Comparison of ENCODE assay signal across 8 cellular contexts in the genomic region with DNA sequence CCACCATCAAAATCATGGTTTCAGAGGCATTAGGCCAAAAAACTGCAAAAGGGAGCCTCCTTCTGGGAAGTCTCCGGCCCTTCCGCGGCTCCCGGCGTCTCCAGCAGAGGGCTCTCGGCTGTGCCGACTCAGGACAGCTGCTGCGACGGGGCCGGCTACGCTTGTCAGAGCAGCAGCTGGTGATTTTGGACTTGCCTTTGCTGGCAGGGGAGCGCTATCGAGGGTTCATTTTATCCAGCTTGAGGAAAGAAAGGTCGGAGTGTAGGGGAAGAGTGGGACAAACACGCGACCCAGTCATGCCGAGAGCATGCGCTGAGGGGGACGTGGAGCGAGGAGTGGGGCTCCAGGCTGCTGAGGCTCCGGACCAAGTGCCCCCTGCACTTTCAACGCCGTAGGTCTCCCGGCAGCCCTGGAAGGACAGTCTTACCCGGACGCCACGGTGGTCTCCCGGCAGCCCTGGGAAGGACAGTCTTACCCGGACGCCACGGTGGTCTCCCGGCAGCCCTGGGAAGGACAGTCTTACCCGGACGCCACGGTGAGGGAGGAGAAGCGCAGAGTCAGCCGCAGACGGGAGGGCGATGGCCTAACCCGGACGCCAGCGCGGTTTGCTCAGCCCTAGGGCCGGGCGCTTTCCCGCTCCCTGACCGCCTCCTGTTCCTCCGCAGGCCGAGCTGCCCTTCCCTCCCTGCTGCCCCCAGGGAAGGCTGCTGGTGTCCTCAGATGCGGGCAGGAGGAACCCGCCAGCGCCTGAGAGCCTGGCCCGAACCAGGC. TPM values are rescaled to one million over a fixed set of nuclear protein-coding genes. Genes with fewer than 3 reads are reported as not detected.
DNase-seq lines count a peak whose midpoint lies in the region; ATAC-seq and TF ChIP-seq lines count a peak whose summit lies in the region.

No MANE protein-coding gene starts in this region.

- peak overlapping the region; percentile 88 for H2AFZ ChIP-seq in osteoblast (ENCODE audit: low read length)

- peak overlapping the region; percentile 93 for H3K4me2 ChIP-seq in osteoblast (ENCODE audit: insufficient read depth, low read length)

- CTCF ChIA-PET in AG04449 (lab: Yijun Ruan, JAX): interaction anchor here (0.7 to 17.5 kb wide), 31 partner anchors 11 to 229 kb away, joined by 3 to 519 read pairs (median 5); partner anchors contain the start of gene DDX18

- DNase-seq in AG04449 (ENCODE audit: low read depth, low spot score) (peak; percentile 29), RPMI8226 (peak; percentile 23), glutamatergic neuron (peak; percentile 93), osteoblast (ENCODE audit: insufficient read length, low spot score, missing footprints) (peak; percentile 95), transverse colon (peak; percentile 72)
- peak in 1 of 2 donors; percentile 63 for DNase-seq in activated naive CD4-positive, alpha-beta T cell treated with anti-CD3 and anti-CD28 coated beads, Interleukin-2, amount 50 U/mL, for 72 hours (ENCODE audit: low spot score in 2 of 2)

- peak overlapping the region; percentile 93 for H3K4me3 Mint-ChIP-seq in glutamatergic neuron (ENCODE audit: unreplicated experiment)

- in situ Hi-C loops in transverse colon (cut with MboI; ENCODE audit: low pct_ligation_motif_present in 1 of 4, low pct_unique_long_range_greater_than_20kb in 1 of 4, low sequenced_read_pairs in 3 of 4): loop anchor here in 1 of 4 donors (5.0 kb wide), 1 partner anchor 166 kb away; no protein-coding TSS in a partner anchor

- H3K79me2 ChIP-seq in osteoblast (ENCODE audit: insufficient read depth, low read length): no peaks in the 10 kb centered on the region

- no peaks in the 10 kb centered on the region for H3K36me3 ChIP-seq in osteoblast (ENCODE audit: insufficient read depth, low read length)
- peaks cover 0 to 5% (median 0%) of the 10 kb centered on the region in 4 donors for H3K36me3 ChIP-seq in transverse colon

- no peaks in the 10 kb centered on the region for H3K27me3 ChIP-seq in osteoblast (ENCODE audit: insufficient read depth, low read length)
- no peaks in the 10 kb centered on the region for H3K27me3 ChIP-seq in transverse colon

- peak overlapping the region; percentile 55 for H3K4me3 ChIP-seq in AG04449 (ENCODE audit: low read depth, low read length)
- H3K4me3 ChIP-seq in osteoblast (ENCODE audit: insufficient read depth, low read length): peak overlapping the region; percentile 72
- peak overlapping the region; percentile 23 to 52 (median 35) for H3K4me3 ChIP-seq in transverse colon

- peaks cover 5% of the 10 kb centered on the region for H4K20me1 ChIP-seq in osteoblast (ENCODE audit: insufficient read depth, low read length)

- H3K9me3 Mint-ChIP-seq in activated naive CD4-positive, alpha-beta T cell treated with anti-CD3 and anti-CD28 coated beads, Interleukin-2, amount 50 U/mL, for 72 hours: no peaks in the 10 kb centered on the region
- peaks cover 2% of the 10 kb centered on the region for H3K9me3 Mint-ChIP-seq in glutamatergic neuron (ENCODE audit: unreplicated experiment)

- H3K27ac ChIP-seq in osteoblast (ENCODE audit: low read depth, low read length) (no peak overlapping the region), transverse colon (peak overlapping the region; percentile 1 to 72 (median 34))

- peak; percentile 52 for ATAC-seq in GM18870 (IDR thresholded peaks at IDR 0.05; ENCODE audit: unreplicated experiment)
- ATAC-seq in HG03139 (IDR thresholded peaks at IDR 0.05; ENCODE audit: unreplicated experiment): peak; percentile 90
- peak; percentile 76 to 82 for ATAC-seq in activated naive CD4-positive, alpha-beta T cell treated with anti-CD3 and anti-CD28 coated beads, Interleukin-2, amount 50 U/mL, for 72 hours

- peaks cover 4 to 26% of the 10 kb centered on the region in 2 donors for H3K36me3 Mint-ChIP-seq in activated naive CD4-positive, alpha-beta T cell treated with anti-CD3 and anti-CD28 coated beads, Interleukin-2, amount 50 U/mL, for 72 hours
- no peaks in the 10 kb centered on the region for H3K36me3 Mint-ChIP-seq in glutamatergic neuron (ENCODE audit: unreplicated experiment)

- H3K9me3 ChIP-seq in osteoblast (ENCODE audit: low read depth, low read length): no peaks in the 10 kb centered on the region
- H3K9me3 ChIP-seq in transverse colon: no peaks in the 10 kb centered on the region

- no peak for TF ChIP-seq POLR2A in transverse colon (IDR thresholded peaks at IDR 0.05)

- H3K4me1 ChIP-seq in osteoblast (ENCODE audit: insufficient read depth, low read length) (peaks cover 4% of the 10 kb centered on the region), transverse colon (peaks cover 0 to 9% (median 3%) of the 10 kb centered on the region in 4 donors)

- intact Hi-C loops in transverse colon (cut with DNase I; ENCODE audit: low total_unique reads): loop anchor here (10.0 kb wide), 1 partner anchor 169 kb away; no protein-coding TSS in a partner anchor

- POLR2A ChIA-PET in AG04449 (lab: Yijun Ruan, JAX): interaction anchor here (0.7 to 0.9 kb wide), 3 partner anchors 19 to 167 kb away, joined by 3 to 4 read pairs (median 3); no protein-coding TSS in a partner anchor

- peak overlapping the region in 1 of 2 donors; percentile 37 for H3K27ac Mint-ChIP-seq in activated naive CD4-positive, alpha-beta T cell treated with anti-CD3 and anti-CD28 coated beads, Interleukin-2, amount 50 U/mL, for 72 hours
- H3K27ac Mint-ChIP-seq in glutamatergic neuron (ENCODE audit: unreplicated experiment): peak overlapping the region; percentile 92

- peaks cover 2% of the 10 kb centered on the region for H3K4me1 Mint-ChIP-seq in glutamatergic neuron (ENCODE audit: low read depth, unreplicated experiment)

- TF ChIP-seq EP300 in transverse colon (IDR thresholded peaks at IDR 0.05; ENCODE audit: low read depth): no peak

- 22% methylated on average over 53 of the region's 53 CpGs; no CpG with 5 or more reads in 1 of the 2 donors for WGBS in transverse colon (ENCODE audit: low coverage in 1 of 2), 2 donors

- peak; percentile 97 for TF ChIP-seq CTCF in AG04449 (IDR thresholded peaks at IDR 0.05; ENCODE audit: insufficient read depth, low read length, missing control alignments)
- peak; percentile 81 for TF ChIP-seq CTCF in glutamatergic neuron (IDR thresholded peaks at IDR 0.05; ENCODE audit: partially characterized antibody, unreplicated experiment)
- peak; percentile 94 for TF ChIP-seq CTCF in osteoblast (IDR thresholded peaks at IDR 0.05; ENCODE audit: extremely low read depth, low read depth, low read length)
- peak; percentile 65 to 75 (median 71) for TF ChIP-seq CTCF in transverse colon (IDR thresholded peaks at IDR 0.05)

- peaks cover 4% of the 10 kb centered on the region for H3K27me3 Mint-ChIP-seq in glutamatergic neuron (ENCODE audit: unreplicated experiment)

RNA-seq across cellular contexts. Expression of gene DDX18, which starts 21.7 kb away (rescaled TPM):
- 100 to 1,000 TPM in 1 of 2 donors, 10 to 100 TPM in 1; 84.1 to 114 TPM for total RNA-seq in activated naive CD4-positive, alpha-beta T cell treated with anti-CD3 and anti-CD28 coated beads, Interleukin-2, amount 50 U/mL, for 72 hours
- total RNA-seq in glutamatergic neuron (ENCODE audit: unreplicated experiment) (75.7 TPM), osteoblast (44.2 and 44.5 TPM in 2 replicates), transverse colon (100 to 1,000 TPM in 1 of 4 donors, 10 to 100 TPM in 3; 28.4 to 484 (median 43.5) TPM)
